8 cellular contexts compared by ENCODE assay signal in genomic region chr5:177554474-177555111, GRCh38. TPM values are rescaled to one million over a fixed set of nuclear protein-coding genes. Genes with fewer than 3 reads are reported as not detected.
A peak's percentile ranks its signal among the peaks of the same experiment; 100 is the strongest.
DNase-seq lines count a peak whose midpoint lies in the region; TF ChIP-seq lines count a peak whose summit lies in the region.

Gene FAM193B (minus strand): TSS chr5:177554563. CDS start chr5:177554458, 105 bp downstream.

- peaks cover 7% of the 10 kb centered on the region for H3K9me3 Mint-ChIP-seq in endodermal cell

- H3K27me3 ChIP-seq in endodermal cell (ENCODE audit: control insufficient read depth, insufficient read depth, low read length, poor library complexity, severe bottlenecking), result no peaks in the 10 kb centered on the region

- H3K4me1 Mint-ChIP-seq in endodermal cell, result peaks cover 13% of the 10 kb centered on the region

- TF ChIP-seq CTCF in GM20000 (IDR thresholded peaks at IDR 0.05; ENCODE audit: extremely low read depth, missing control alignments) (no peak), endodermal cell (conservative IDR thresholded peaks at IDR 0.05) (peak; percentile 63)

- H3K27ac ChIP-seq in endodermal cell (ENCODE audit: low read depth, low read length) (peak within 1 kb of the TSS; percentile 33), mesodermal cell (ENCODE audit: low read depth, low read length, severe bottlenecking) (peak within 1 kb of the TSS; percentile 16)

- no peaks in the 10 kb centered on the region for H3K27me3 Mint-ChIP-seq in endodermal cell (ENCODE audit: insufficient read depth)

- peak within 1 kb of the TSS; percentile 82 for H3K4me3 Mint-ChIP-seq in endodermal cell

- peaks cover 9% of the 10 kb centered on the region for H3K4me1 ChIP-seq in endodermal cell (ENCODE audit: control insufficient read depth, insufficient read depth, low read length)
- H3K4me1 ChIP-seq in mesodermal cell (ENCODE audit: control insufficient read depth, insufficient read depth, low read length, poor library complexity, severe bottlenecking), result peaks cover 8% of the 10 kb centered on the region

- H3K27ac Mint-ChIP-seq in endodermal cell, result peak within 1 kb of the TSS; percentile 83

- DNase-seq in COLO829 (ENCODE audit: low spot score) (peak; percentile 92), GM20000 (ENCODE audit: low spot score) (peak; percentile 100), HT1080 (ENCODE audit: low read depth) (peak; percentile 89), NOMO-1 treated with dmso at 0.1 percent for 144 hours (lab: John Stamatoyannopoulos, UW; ENCODE audit: unreplicated experiment) (peak; percentile 87), endodermal cell (peak; percentile 99)
- DNase-seq in activated CD8-positive, alpha-beta memory T cell treated with anti-CD3 and anti-CD28 coated beads, Interleukin-2, amount 50 U/mL, for 1 hour (ENCODE audit: extremely low read depth), result peak; percentile 79
- DNase-seq in stimulated activated CD8-positive, alpha-beta memory T cell treated with anti-CD3 and anti-CD28 coated beads, Interleukin-15, amount 100 ng/mL, for 24 hours (ENCODE audit: low read depth), result peak; percentile 90

- peaks cover 35% of the 10 kb centered on the region for H3K36me3 ChIP-seq in endodermal cell (ENCODE audit: control insufficient read depth, insufficient read depth, low read length)
- H3K36me3 ChIP-seq in mesodermal cell (ENCODE audit: control insufficient read depth, insufficient read depth, low read length), result peaks cover 27% of the 10 kb centered on the region

- H3K9me3 ChIP-seq in endodermal cell (ENCODE audit: control insufficient read depth, low read length) (no peaks in the 10 kb centered on the region), mesodermal cell (ENCODE audit: control insufficient read depth, low read length) (no peaks in the 10 kb centered on the region)

- H3K4me3 ChIP-seq in endodermal cell (ENCODE audit: low read length) (peak within 1 kb of the TSS; percentile 92), mesodermal cell (ENCODE audit: extremely low read depth, insufficient read depth, low read length, poor library complexity, severe bottlenecking) (peak within 1 kb of the TSS; percentile 97)

- H3K36me3 Mint-ChIP-seq in endodermal cell (ENCODE audit: low read depth), result peaks cover 29% of the 10 kb centered on the region

- peak within 1 kb of the TSS; percentile 61 for H3K9ac ChIP-seq in endodermal cell (ENCODE audit: extremely low read depth, low read length, poor library complexity, severe bottlenecking)

- WGBS in endodermal cell (ENCODE audit: insufficient coverage in 1 of 2, insufficient read length in 1 of 2), 2 experiments, result 16 to 38% methylated on average over 21 to 49 of the region's 49 CpGs
- 34 to 66% methylated on average over 10 to 17 of the region's 49 CpGs for WGBS in mesodermal cell (ENCODE audit: insufficient coverage in 2 of 2), 2 experiments

RNA-seq across cellular contexts. Expression of gene FAM193B, which starts in this region (rescaled TPM):
- 17.4 and 23.1 TPM in 2 replicates for total RNA-seq in HT1080 (2014; rRNA removed; shearing (Covaris generic))
- polyA plus RNA-seq in HT1080 (2015; cell fraction: cytosol; rRNA removed), result 9.8 and 12.8 TPM in 2 replicates
- polyA plus RNA-seq in HT1080 (2015; cell fraction: nucleus; rRNA removed), result 160 and 197 TPM in 2 replicates
- 100 to 1,000 TPM; 112 to 115 TPM for total RNA-seq in endodermal cell
- 106 TPM for polyA plus RNA-seq in endodermal cell (2013, experiment 1 of 2)
- 105 TPM for polyA plus RNA-seq in endodermal cell (2013, experiment 2 of 2)
- 84.5 TPM for polyA plus RNA-seq in mesodermal cell (2013, experiment 1 of 2)
- 80.8 TPM for polyA plus RNA-seq in mesodermal cell (2013, experiment 2 of 2)

Comparison
In these comparisons a context has a peak if more than half of its experiments do, and no peak if none do; other contexts are left out.
1. Peak in every context shown above with its lines: DNase-seq, H3K4me3 ChIP-seq and H3K27ac ChIP-seq.